In genomic region chr17:48037036-48037881, GRCh38 we compare ENCODE assay signal across 8 cellular contexts. TPM values are rescaled to one million over a fixed set of nuclear protein-coding genes. Genes with fewer than 3 reads are reported as not detected.
A peak's percentile ranks its signal among the peaks of the same experiment; 100 is the strongest.
DNase-seq lines count a peak whose midpoint lies in the region; ATAC-seq and TF ChIP-seq lines count a peak whose summit lies in the region.

Gene COPZ2, minus strand, starts transcription at chr17:48037797. Its CDS starts 20 bp downstream, at chr17:48037777.

- H3K4me1 ChIP-seq in H9 (ENCODE audit: insufficient read depth, low read length) = no peaks in the 10 kb centered on the region; the same call in 1 of the 2 replicates

- H2BK12ac ChIP-seq in H9 (ENCODE audit: insufficient read length, low read depth, low read length) = no peak within 1 kb of the TSS

- no peak within 1 kb of the TSS for H4K91ac ChIP-seq in H9 (ENCODE audit: insufficient read length, low read depth, low read length)

- no peak within 1 kb of the TSS for H3K27ac ChIP-seq in H9 (ENCODE audit: insufficient read length, low read depth, low read length)

- peak within 1 kb of the TSS; percentile 46 for H3K4me2 ChIP-seq in H9 (ENCODE audit: insufficient read depth, insufficient read length, low read length)

- H3K4me1 Mint-ChIP-seq in H9 = peaks cover 5 to 9% of the 10 kb centered on the region in 2 experiments
- H3K4me1 Mint-ChIP-seq in MCF 10A (ENCODE audit: insufficient read depth, unreplicated experiment) = no peaks in the 10 kb centered on the region

- BruUV-seq in MCF 10A (replicated peaks; lab: Mats Ljungman, UMichigan) = no TSS peak

- H3K27me3 ChIP-seq in H9 (ENCODE audit: insufficient read depth, low read length) = no peaks in the 10 kb centered on the region; the same call in 1 of the 2 replicates

- H3K14ac ChIP-seq in H9 (ENCODE audit: insufficient read depth, low read length) = no peak within 1 kb of the TSS; the same call in 1 of the 2 replicates

- H4K5ac ChIP-seq in H9 (ENCODE audit: insufficient read length, low read depth, low read length) = no peak within 1 kb of the TSS

- no peak within 1 kb of the TSS for H3K56ac ChIP-seq in H9 (ENCODE audit: insufficient read length, low read depth, low read length)

- no peak within 1 kb of the TSS for H2BK5ac ChIP-seq in H9 (ENCODE audit: insufficient read length, low read length)

- H3K36me3 Mint-ChIP-seq in H9 (ENCODE audit: insufficient read depth in 1 of 3, low read depth in 3 of 3) (no peaks in the 10 kb centered on the region; a peak in 1 of 7 replicates), MCF 10A (ENCODE audit: insufficient read depth, unreplicated experiment) (no peaks in the 10 kb centered on the region)

- TF ChIP-seq CTCF in H9 (conservative IDR thresholded peaks at IDR 0.05) = peak; percentile 63
- no peak for TF ChIP-seq CTCF in MCF 10A (IDR thresholded peaks at IDR 0.05; ENCODE audit: unreplicated experiment)

- H3K79me1 ChIP-seq in H9 (ENCODE audit: insufficient read depth, low read depth, low read length, poor library complexity, severe bottlenecking) = no peaks in the 10 kb centered on the region

- CTCF ChIA-PET in MCF 10A (lab: Yijun Ruan, JAX) = interaction anchor here (0.6 to 2.3 kb wide), 2 partner anchors 10 to 61 kb away, joined by 3 to 13 read pairs; no protein-coding TSS in a partner anchor

- peak; percentile 72 for DNase-seq in AG08395 (ENCODE audit: low spot score)
- DNase-seq in H9 = peak; percentile 69
- peak; percentile 49 for DNase-seq in T-helper 9 cell
- DNase-seq in MCF 10A (ENCODE audit: unreplicated experiment) = no peak
- peak; percentile 75 for DNase-seq in islet precursor cell
- peak; percentile 32 to 42 for DNase-seq in stimulated activated CD4-positive, alpha-beta T cell treated with anti-CD3 and anti-CD28 coated beads, Interleukin-15, amount 100 ng/mL, for 1 hour (ENCODE audit: low read depth in 1 of 2, low spot score in 1 of 2)

- intact Hi-C loops in MCF 10A (cut with micrococcal nuclease) = no loop called here

- no peak within 1 kb of the TSS for H4K8ac ChIP-seq in H9 (replicated peaks; ENCODE audit: insufficient read length, low read depth, low read length)

- H2AFZ ChIP-seq in H9 (ENCODE audit: low read length) = no peak within 1 kb of the TSS

- no peaks in the 10 kb centered on the region for H3K9me3 Mint-ChIP-seq in H9
- H3K9me3 Mint-ChIP-seq in MCF 10A (ENCODE audit: unreplicated experiment) = no peaks in the 10 kb centered on the region

- no peak within 1 kb of the TSS for H2BK20ac ChIP-seq in H9 (ENCODE audit: low read depth, low read length, poor library complexity, severe bottlenecking)

- H2BK120ac ChIP-seq in H9 (ENCODE audit: low read depth, low read length, poor library complexity, severe bottlenecking) = no peak within 1 kb of the TSS

- peaks cover 5% of the 10 kb centered on the region for H3K23me2 ChIP-seq in H9 (ENCODE audit: insufficient read length, low read depth, low read length, poor library complexity, severe bottlenecking)

- H3K4ac ChIP-seq in H9 (ENCODE audit: low read depth, low read length) = no peak within 1 kb of the TSS

- no peak within 1 kb of the TSS for H3K23ac ChIP-seq in H9 (ENCODE audit: insufficient read length, low read depth, low read length)

- no peaks in the 10 kb centered on the region for H3K79me2 ChIP-seq in H9 (ENCODE audit: insufficient read depth, low read length)

- no CpG with 5 or more reads among the region's 81 CpGs for WGBS in H9 (ENCODE audit: extremely low coverage, insufficient read length, low lambda C conversion rate)

- no peak within 1 kb of the TSS for H3K18ac ChIP-seq in H9 (ENCODE audit: insufficient read length, low read depth, low read length)

- no peak within 1 kb of the TSS for H2BK15ac ChIP-seq in H9 (ENCODE audit: low read depth, low read length)

- H4K20me1 ChIP-seq in H9 (ENCODE audit: control insufficient read depth, insufficient read depth, insufficient read length) = no peaks in the 10 kb centered on the region

- POLR2A ChIA-PET in MCF 10A (lab: Yijun Ruan, JAX) = interaction anchor here (1.8 kb wide), 1 partner anchor 10 kb away, joined by 7 read pairs; no protein-coding TSS in a partner anchor

- H2AK5ac ChIP-seq in H9 (ENCODE audit: insufficient read length, low read length) = no peak within 1 kb of the TSS

- H3K4me3 Mint-ChIP-seq in H9 (peak within 1 kb of the TSS; percentile 69 to 84), MCF 10A (ENCODE audit: unreplicated experiment) (peak within 1 kb of the TSS; percentile 63)

- no peak within 1 kb of the TSS for H3T11ph ChIP-seq in H9 (ENCODE audit: low read length)

- H3K27ac Mint-ChIP-seq in H9 = no peak within 1 kb of the TSS; a peak in 1 of 7 replicates
- no peak within 1 kb of the TSS for H3K27ac Mint-ChIP-seq in MCF 10A (ENCODE audit: low read depth, unreplicated experiment)

- H3K27me3 Mint-ChIP-seq in H9 (ENCODE audit: low read depth) (peaks cover 60% of the 10 kb centered on the region), MCF 10A (ENCODE audit: insufficient read depth, unreplicated experiment) (no peaks in the 10 kb centered on the region)

- ATAC-seq in GM19351 (IDR thresholded peaks at IDR 0.05; ENCODE audit: unreplicated experiment) = no peak
- no peak for ATAC-seq in HG02885 (IDR thresholded peaks at IDR 0.05; ENCODE audit: poor library complexity, unreplicated experiment)

- no peaks in the 10 kb centered on the region for H3K9me3 ChIP-seq in H9 (ENCODE audit: control insufficient read depth, low read depth, low read length)

- no peak within 1 kb of the TSS for H3K9ac ChIP-seq in H9 (ENCODE audit: extremely low read depth, insufficient read length, low read length)

RNA-seq across cellular contexts. Expression of gene COPZ2, which starts in this region (rescaled TPM):
- 0.68 and 0.77 TPM in 2 replicates for total RNA-seq in H9 (2021)
- 2.5 TPM in 1 of 2 replicates, not detected in the other for total RNA-seq in MCF 10A (2022)

Comparison
In these comparisons a context has a peak if more than half of its experiments do, and no peak if none do; other contexts are left out.
1. Peak in DNase-seq and H3K4me2 ChIP-seq in H9; RNA of the gene not detected or under 1 TPM.